ENCODE assay signal across 8 cellular contexts in genomic region chr17:59329558-59330313, GRCh38. TPM values are rescaled to one million over a fixed set of nuclear protein-coding genes. Genes with fewer than 3 reads are reported as not detected.
DNase-seq lines count a peak whose midpoint lies in the region; TF ChIP-seq lines count a peak whose summit lies in the region.

No MANE protein-coding gene starts in this region.

- H3K36me3 Mint-ChIP-seq in T-helper 1 cell treated with Interleukin-12 subunit alpha and Interleukin-12 subunit beta and Interleukin-4 antibody, amounts not matched to agents 30 μg/mL and 1 μg/mL, for 36 hours (ENCODE audit: low read depth) = peaks cover 3% of the 10 kb centered on the region

- H3K4me1 Mint-ChIP-seq in T-helper 1 cell treated with Interleukin-12 subunit alpha and Interleukin-12 subunit beta and Interleukin-4 antibody, amounts not matched to agents 30 μg/mL and 1 μg/mL, for 36 hours (ENCODE audit: low read depth) = peaks cover 40% of the 10 kb centered on the region

- H3K27me3 Mint-ChIP-seq in T-helper 1 cell treated with Interleukin-12 subunit alpha and Interleukin-12 subunit beta and Interleukin-4 antibody, amounts not matched to agents 30 μg/mL and 1 μg/mL, for 36 hours (ENCODE audit: low read depth) = peaks cover 19% of the 10 kb centered on the region

- peak overlapping the region; percentile 34 for H3K27ac ChIP-seq in brain microvascular endothelial cell

- no peaks in the 10 kb centered on the region for H3K9me3 Mint-ChIP-seq in T-helper 1 cell treated with Interleukin-12 subunit alpha and Interleukin-12 subunit beta and Interleukin-4 antibody, amounts not matched to agents 30 μg/mL and 1 μg/mL, for 36 hours

- TF ChIP-seq CTCF in AG10803 (conservative IDR thresholded peaks at IDR 0.05; ENCODE audit: low read length) (peak; percentile 97), brain microvascular endothelial cell (IDR thresholded peaks at IDR 0.05; ENCODE audit: low read depth, low read length, missing control alignments) (peak; percentile 98)

- H3K4me3 Mint-ChIP-seq in T-helper 1 cell treated with Interleukin-12 subunit alpha and Interleukin-12 subunit beta and Interleukin-4 antibody, amounts not matched to agents 30 μg/mL and 1 μg/mL, for 36 hours = peak overlapping the region; percentile 60

- H3K36me3 ChIP-seq in brain microvascular endothelial cell (replicated peaks) = no peaks in the 10 kb centered on the region

- DNase-seq in AG10803 (ENCODE audit: low read depth) (peak; percentile 91), GM19240 (ENCODE audit: insufficient read length, low spot score) (peak; percentile 65), NCI-H1092 (lab: John Stamatoyannopoulos, UW) (peak; percentile 28), brain microvascular endothelial cell (peak; percentile 74), hepatic stellate cell (ENCODE audit: low spot score) (peak; percentile 70), pulmonary artery endothelial cell (ENCODE audit: low read depth, low spot score) (peak; percentile 79)
- DNase-seq in NK-92 treated with Interleukin-12 subunit alpha and Interleukin-12 subunit beta, amount 100 ng/mL, for 24 hours (lab: John Stamatoyannopoulos, UW) = no peak

- H3K27ac Mint-ChIP-seq in T-helper 1 cell treated with Interleukin-12 subunit alpha and Interleukin-12 subunit beta and Interleukin-4 antibody, amounts not matched to agents 30 μg/mL and 1 μg/mL, for 36 hours = peak overlapping the region; percentile 82

- in situ Hi-C loops in brain microvascular endothelial cell (cut with HindIII; ENCODE audit: low pct_ligation_motif_present, low sequenced_read_pairs) = loop anchor here (25.0 kb wide), 1 partner anchor 108 kb away; no protein-coding TSS in a partner anchor

- H3K27me3 ChIP-seq in brain microvascular endothelial cell (replicated peaks) = no peaks in the 10 kb centered on the region

- H3K4me3 ChIP-seq in AG10803 (ENCODE audit: low read length) (no peak overlapping the region), brain microvascular endothelial cell (ENCODE audit: low read depth, low read length) (no peak overlapping the region)

RNA-seq across cellular contexts. Expression of gene YPEL2, which starts 1.7 kb away (rescaled TPM):
- 29.9 and 78.8 TPM in 2 replicates for total RNA-seq in pulmonary artery endothelial cell
